10 cellular contexts compared by ENCODE assay signal in genomic region chr11:63762662-63763505, GRCh38. TPM values are rescaled to one million over a fixed set of nuclear protein-coding genes. Genes with fewer than 3 reads are reported as not detected.
DNase-seq lines count a peak whose midpoint lies in the region; ATAC-seq and TF ChIP-seq lines count a peak whose summit lies in the region.
"Had no signal": no experiment of that assay in that cellular context is flagged by ENCODE, and none has a peak within 500 bp of the region (broad histone marks: within the 10 kb centered on the region; RNA-seq: fewer than 3 reads in every experiment).

No MANE protein-coding gene starts in this region.

- no peak for TF ChIP-seq EP300 in suprapubic skin (IDR thresholded peaks at IDR 0.05)

- H3K9me3 ChIP-seq in endodermal cell (ENCODE audit: control insufficient read depth, low read length) (no peaks in the 10 kb centered on the region), lower lobe of right lung (no peaks in the 10 kb centered on the region), suprapubic skin (no peaks in the 10 kb centered on the region)

- H3K4me1 ChIP-seq in endodermal cell (ENCODE audit: control insufficient read depth, insufficient read depth, low read length), result peaks cover 8% of the 10 kb centered on the region
- peaks cover 9% of the 10 kb centered on the region for H3K4me1 ChIP-seq in lower lobe of right lung
- H3K4me1 ChIP-seq in suprapubic skin, result peaks cover 47% of the 10 kb centered on the region

- H3K36me3 ChIP-seq in endodermal cell (ENCODE audit: control insufficient read depth, insufficient read depth, low read length), result peaks cover 22% of the 10 kb centered on the region
- H3K36me3 ChIP-seq in lower lobe of right lung, result peaks cover 16% of the 10 kb centered on the region
- H3K36me3 ChIP-seq in suprapubic skin, result peaks cover 26% of the 10 kb centered on the region

- peak overlapping the region; percentile 84 for H3K27ac ChIP-seq in endodermal cell (ENCODE audit: low read depth, low read length)
- no peak overlapping the region for H3K27ac ChIP-seq in lower lobe of right lung
- no peak overlapping the region for H3K27ac ChIP-seq in suprapubic skin

- ATAC-seq in lower lobe of right lung, result peak; percentile 37 to 38
- ATAC-seq in HG02885 (IDR thresholded peaks at IDR 0.05; ENCODE audit: poor library complexity, unreplicated experiment), result no peak

- TF ChIP-seq CTCF in endodermal cell (conservative IDR thresholded peaks at IDR 0.05) (peak; percentile 43), lower lobe of right lung (IDR thresholded peaks at IDR 0.05) (no peak), suprapubic skin (IDR thresholded peaks at IDR 0.05) (no peak), GM10266 (IDR thresholded peaks at IDR 0.05; ENCODE audit: control insufficient read depth, insufficient read depth, low read depth, missing control alignments) (no peak)

- DNase-seq in NCI-H526 (lab: John Stamatoyannopoulos, UW) (peak; percentile 58 to 92), endodermal cell (peak; percentile 85), lower lobe of right lung (no peak), suprapubic skin (ENCODE audit: low spot score in 2 of 2) (no peak), SKM-1 (lab: John Stamatoyannopoulos, UW; ENCODE audit: unreplicated experiment) (no peak), GM10266 (ENCODE audit: extremely low spot score) (no peak)
- no peak for DNase-seq in stimulated activated CD4-positive, alpha-beta T cell treated with anti-CD3 and anti-CD28 coated beads, Interleukin-4, amount 100 ng/mL, for 24 hours

- TF ChIP-seq POLR2A in suprapubic skin (IDR thresholded peaks at IDR 0.05), result no peak

- peak overlapping the region; percentile 89 for H3K4me3 Mint-ChIP-seq in endodermal cell
- H3K4me3 Mint-ChIP-seq: dendritic cell treated with granulocyte-macrophage colony-stimulating factor and Interleukin-4, amounts not matched to agents 40 ng/mL and 50 ng/mL, for 4 days; T-helper 1 cell treated with Interleukin-12 subunit alpha and Interleukin-12 subunit beta and Interleukin-4 antibody, amounts not matched to agents 30 μg/mL and 1 μg/mL, for 36 hours had no signal

- no peaks in the 10 kb centered on the region for H3K27me3 Mint-ChIP-seq in endodermal cell (ENCODE audit: insufficient read depth)

- intact Hi-C loops in lower lobe of right lung (cut with DNase I), result no loop called here

- peaks cover 29% of the 10 kb centered on the region for H3K36me3 Mint-ChIP-seq in endodermal cell (ENCODE audit: low read depth)

- H3K4me1 Mint-ChIP-seq in endodermal cell, result peaks cover 39% of the 10 kb centered on the region

- peak overlapping the region; percentile 90 for H3K27ac Mint-ChIP-seq in endodermal cell
- H3K27ac Mint-ChIP-seq: dendritic cell treated with granulocyte-macrophage colony-stimulating factor and Interleukin-4, amounts not matched to agents 40 ng/mL and 50 ng/mL, for 4 days; T-helper 1 cell treated with Interleukin-12 subunit alpha and Interleukin-12 subunit beta and Interleukin-4 antibody, amounts not matched to agents 30 μg/mL and 1 μg/mL, for 36 hours had no signal

- H3K27me3 ChIP-seq in endodermal cell (ENCODE audit: control insufficient read depth, insufficient read depth, low read length, poor library complexity, severe bottlenecking), result no peaks in the 10 kb centered on the region
- H3K27me3 ChIP-seq in lower lobe of right lung (ENCODE audit: low read depth), result no peaks in the 10 kb centered on the region
- H3K27me3 ChIP-seq in suprapubic skin, result no peaks in the 10 kb centered on the region

- H3K4me3 ChIP-seq in endodermal cell (ENCODE audit: low read length), result peak overlapping the region; percentile 82
- H3K4me3 ChIP-seq in lower lobe of right lung, result peak overlapping the region; percentile 40
- H3K4me3 ChIP-seq in suprapubic skin, result peak overlapping the region; percentile 49

- no peaks in the 10 kb centered on the region for H3K9me3 Mint-ChIP-seq in endodermal cell
- H3K9me3 Mint-ChIP-seq: dendritic cell treated with granulocyte-macrophage colony-stimulating factor and Interleukin-4, amounts not matched to agents 40 ng/mL and 50 ng/mL, for 4 days; T-helper 1 cell treated with Interleukin-12 subunit alpha and Interleukin-12 subunit beta and Interleukin-4 antibody, amounts not matched to agents 30 μg/mL and 1 μg/mL, for 36 hours had no signal

- 3% methylated on average over 42 to 98 of the region's 98 CpGs for WGBS in endodermal cell (ENCODE audit: insufficient coverage in 1 of 2, insufficient read length in 1 of 2), 2 experiments
- WGBS in suprapubic skin, result 22% methylated on average over 9 of the region's 98 CpGs

- peak overlapping the region; percentile 59 for H3K9ac ChIP-seq in endodermal cell (ENCODE audit: extremely low read depth, low read length, poor library complexity, severe bottlenecking)

RNA-seq across cellular contexts. Expression of gene ZFTA, which starts 5.7 kb away (rescaled TPM):
- total RNA-seq in endodermal cell, result 10 to 100 TPM; 31.9 to 38.0 TPM
- 40.9 TPM for polyA plus RNA-seq in endodermal cell (2013, experiment 1 of 2)
- 38.5 TPM for polyA plus RNA-seq in endodermal cell (2013, experiment 2 of 2)
- 9.3 TPM for total RNA-seq in lower lobe of right lung
- 1 to 10 TPM; 3.3 to 5.0 (median 4.8) TPM for total RNA-seq in suprapubic skin

RNA-seq across cellular contexts. Expression of gene SPINDOC, which starts 50.4 kb away (rescaled TPM):
- total RNA-seq in endodermal cell, result 100 to 1,000 TPM in 1 of 2 donors, 10 to 100 TPM in 1; 96.1 to 103 TPM
- polyA plus RNA-seq in endodermal cell (2013, experiment 1 of 2), result 59.8 TPM
- 60.2 TPM for polyA plus RNA-seq in endodermal cell (2013, experiment 2 of 2)
- 21.7 TPM for total RNA-seq in lower lobe of right lung
- total RNA-seq in suprapubic skin, result 1 to 10 TPM; 3.9 to 9.4 (median 6.3) TPM

Comparison
In these comparisons a context has a peak if more than half of its experiments do, and no peak if none do; other contexts are left out.
1. DNase-seq: peak in NCI-H526 (2 of 2) and endodermal cell (single experiment); none in lower lobe of right lung (single experiment), suprapubic skin (0 of 2), stimulated activated CD4-positive, alpha-beta T cell treated with anti-CD3 and anti-CD28 coated beads, Interleukin-4, amount 100 ng/mL, for 24 hours (single experiment), SKM-1 (single experiment) and GM10266 (single experiment).
2. Peak in every context shown above with its lines, with median percentiles within 50 percentile points of each other: H3K4me3 ChIP-seq.